Comparison of ENCODE assay signal across 13 cellular contexts in the genomic region with DNA sequence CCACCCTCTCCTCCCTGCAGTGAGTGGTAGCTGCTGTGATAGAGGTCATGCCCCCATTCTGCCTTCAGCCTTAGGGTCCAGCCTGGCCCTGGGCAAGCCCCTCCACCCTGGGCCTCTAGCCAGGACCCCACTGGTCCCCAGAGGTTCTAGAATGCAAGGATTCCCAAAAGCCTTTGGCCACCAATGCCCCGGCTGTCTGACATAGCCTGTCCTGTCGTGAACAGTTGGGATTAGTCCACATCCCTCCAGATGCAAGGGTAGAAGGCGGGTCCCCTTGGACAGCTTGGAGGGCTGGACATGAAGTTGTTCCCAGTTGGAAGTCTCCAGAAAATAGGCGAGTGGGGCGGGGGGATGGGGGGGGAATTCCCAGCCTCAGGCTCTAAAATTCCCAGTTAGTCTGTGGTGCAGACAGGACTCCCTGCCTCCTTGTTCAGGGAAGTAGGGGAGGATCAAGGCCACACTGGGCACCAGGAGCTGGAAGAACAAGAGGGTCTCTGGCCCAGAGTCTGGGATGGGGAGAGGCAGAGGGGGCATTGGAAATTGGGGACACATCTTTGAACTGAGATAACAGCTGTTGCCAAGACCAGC. TPM values are rescaled to one million over a fixed set of nuclear protein-coding genes. Genes with fewer than 3 reads are reported as not detected.
DNase-seq lines count a peak whose midpoint lies in the region; ATAC-seq, FAIRE-seq and TF ChIP-seq lines count a peak whose summit lies in the region.
"Had no signal": no experiment of that assay in that cellular context is flagged by ENCODE, and none has a peak within 500 bp of the region (broad histone marks: within the 10 kb centered on the region; RNA-seq: fewer than 3 reads in every experiment).

No MANE protein-coding gene starts in this region.

- POLR2A ChIA-PET in CD8-positive, alpha-beta T cell (lab: Charles Lee), result no interaction called here

- no peak overlapping the region for H3K27ac ChIP-seq in CD4-positive, CD25-positive, alpha-beta regulatory T cell (ENCODE audit: insufficient read depth, low read length, poor library complexity, severe bottlenecking)
- H3K27ac ChIP-seq in CD8-positive, alpha-beta T cell (ENCODE audit: low read depth, low read length), result no peak overlapping the region
- no peak overlapping the region for H3K27ac ChIP-seq in kidney (ENCODE audit: low read depth in 2 of 2, low read length in 2 of 2)
- no peak overlapping the region for H3K27ac ChIP-seq in gastroesophageal sphincter
- H3K27ac ChIP-seq: transverse colon had no signal

- no peak overlapping the region for H3K4me3 ChIP-seq in CD4-positive, CD25-positive, alpha-beta regulatory T cell (ENCODE audit: low read depth, low read length)
- H3K4me3 ChIP-seq in CD8-positive, alpha-beta T cell (ENCODE audit: low read depth, low read length), result no peak overlapping the region
- H3K4me3 ChIP-seq in kidney (ENCODE audit: low read length in 2 of 2) (no peak overlapping the region), gastroesophageal sphincter (no peak overlapping the region)
- H3K4me3 ChIP-seq: transverse colon had no signal

- H3K9ac ChIP-seq in kidney (ENCODE audit: low read length in 2 of 2), result no peak overlapping the region

- H3K9me3 ChIP-seq in CD4-positive, CD25-positive, alpha-beta regulatory T cell (ENCODE audit: control insufficient read depth in 2 of 2, low read length in 2 of 2), result no peaks in the 10 kb centered on the region
- no peaks in the 10 kb centered on the region for H3K9me3 ChIP-seq in CD8-positive, alpha-beta T cell (ENCODE audit: low read length)
- H3K9me3 ChIP-seq in kidney (ENCODE audit: control insufficient read depth in 1 of 2, low read length in 2 of 2) (no peaks in the 10 kb centered on the region), gastroesophageal sphincter (no peaks in the 10 kb centered on the region)
- H3K9me3 ChIP-seq: transverse colon had no signal

- TF ChIP-seq CTCF in CD8-positive, alpha-beta T cell (IDR thresholded peaks at IDR 0.05), result no peak
- TF ChIP-seq CTCF in kidney (IDR thresholded peaks at IDR 0.05; ENCODE audit: borderline replicate concordance, extremely low read depth, insufficient read depth) (no peak), gastroesophageal sphincter (IDR thresholded peaks at IDR 0.05) (no peak)

- H3K4me1 ChIP-seq in CD4-positive, CD25-positive, alpha-beta regulatory T cell (ENCODE audit: control insufficient read depth, insufficient read depth, low read length, poor library complexity, severe bottlenecking), result peaks cover 43% of the 10 kb centered on the region
- H3K4me1 ChIP-seq in CD8-positive, alpha-beta T cell (ENCODE audit: insufficient read depth, low read length), result peaks cover 30% of the 10 kb centered on the region
- H3K4me1 ChIP-seq in kidney (ENCODE audit: control insufficient read depth in 1 of 2, insufficient read depth in 1 of 2, low read depth in 1 of 2, low read length in 2 of 2) (peaks cover 0 to 11% of the 10 kb centered on the region in 2 donors), gastroesophageal sphincter (peaks cover 0 to 39% (median 16%) of the 10 kb centered on the region in 3 donors)

- H3K36me3 ChIP-seq in CD4-positive, CD25-positive, alpha-beta regulatory T cell (ENCODE audit: control insufficient read depth, insufficient read depth, low read length), result no peaks in the 10 kb centered on the region
- no peaks in the 10 kb centered on the region for H3K36me3 ChIP-seq in CD8-positive, alpha-beta T cell (ENCODE audit: insufficient read depth, low read length)
- H3K36me3 ChIP-seq in kidney (ENCODE audit: control insufficient read depth in 1 of 2, insufficient read depth in 2 of 2, low read length in 2 of 2), result no peaks in the 10 kb centered on the region
- H3K36me3 ChIP-seq in gastroesophageal sphincter, result peaks cover 0 to 14% of the 10 kb centered on the region in 2 donors
- H3K36me3 ChIP-seq: transverse colon had no signal

- no peak for FAIRE-seq in kidney (lab: Jason Lieb, UNC)
- FAIRE-seq: G401.6 had no signal

- peaks cover 0 to 36% (median 18%) of the 10 kb centered on the region in 4 donors for H3K4me1 Mint-ChIP-seq in CD4-positive, CD25-positive, alpha-beta regulatory T cell
- peaks cover 30% of the 10 kb centered on the region for H3K4me1 Mint-ChIP-seq in CD8-positive, alpha-beta T cell (ENCODE audit: low read depth)
- H3K4me1 Mint-ChIP-seq in activated T-helper 17 cell treated with anti-CD3 and anti-CD28 coated beads, Interleukin-2, amount 50 U/mL, for 72 hours, result peaks cover 12% of the 10 kb centered on the region
- peaks cover 28 to 33% (median 30%) of the 10 kb centered on the region in 3 donors for H3K4me1 Mint-ChIP-seq in naive B cell

- peak overlapping the region; percentile 70 to 86 (median 85) for H3K4me3 Mint-ChIP-seq in CD4-positive, CD25-positive, alpha-beta regulatory T cell
- H3K4me3 Mint-ChIP-seq in CD8-positive, alpha-beta T cell, result peak overlapping the region; percentile 72
- peak overlapping the region; percentile 51 for H3K4me3 Mint-ChIP-seq in activated T-helper 17 cell treated with anti-CD3 and anti-CD28 coated beads, Interleukin-2, amount 50 U/mL, for 72 hours
- peak overlapping the region; percentile 59 to 88 (median 76) for H3K4me3 Mint-ChIP-seq in naive B cell

- peak overlapping the region in 2 of 3 donors; percentile 56 to 92 for H3K27ac Mint-ChIP-seq in CD4-positive, CD25-positive, alpha-beta regulatory T cell
- peak overlapping the region; percentile 83 for H3K27ac Mint-ChIP-seq in CD8-positive, alpha-beta T cell
- H3K27ac Mint-ChIP-seq in activated T-helper 17 cell treated with anti-CD3 and anti-CD28 coated beads, Interleukin-2, amount 50 U/mL, for 72 hours, result no peak overlapping the region
- peak overlapping the region in 5 of 6 donors; percentile 58 to 95 (median 87) for H3K27ac Mint-ChIP-seq in naive B cell

- intact Hi-C loops in CD8-positive, alpha-beta T cell (cut with DNase I, micrococcal nuclease), result loop anchor here in 1 of 2 experiments (5.0 kb wide), 1 partner anchor 335 kb away; no protein-coding TSS in a partner anchor
- intact Hi-C loops in kidney (cut with DNase I), result loop anchor here (10.0 kb wide), 1 partner anchor 83 kb away; no protein-coding TSS in a partner anchor

- no peak for ATAC-seq in CD4-positive, CD25-positive, alpha-beta regulatory T cell (ENCODE audit: low read depth in 2 of 2)
- ATAC-seq in CD8-positive, alpha-beta T cell, result no peak
- ATAC-seq in activated T-helper 17 cell treated with anti-CD3 and anti-CD28 coated beads, Interleukin-2, amount 50 U/mL, for 72 hours (replicated peaks), result no peak
- ATAC-seq in naive B cell (ENCODE audit: low read depth in 2 of 2) (no peak), gastroesophageal sphincter (no peak)

- H3K27me3 Mint-ChIP-seq in CD4-positive, CD25-positive, alpha-beta regulatory T cell, result peaks cover 5% of the 10 kb centered on the region
- no peaks in the 10 kb centered on the region for H3K27me3 Mint-ChIP-seq in CD8-positive, alpha-beta T cell (ENCODE audit: low read depth)
- H3K27me3 Mint-ChIP-seq in activated T-helper 17 cell treated with anti-CD3 and anti-CD28 coated beads, Interleukin-2, amount 50 U/mL, for 72 hours, result no peaks in the 10 kb centered on the region
- H3K27me3 Mint-ChIP-seq in naive B cell, result peaks cover 0 to 4% (median 0%) of the 10 kb centered on the region in 3 donors

- DNase-seq in CD4-positive, CD25-positive, alpha-beta regulatory T cell, result no peak
- DNase-seq in CD8-positive, alpha-beta T cell, result no peak
- DNase-seq in naive B cell (no peak), kidney glomerular epithelial cell (lab: John Stamatoyannopoulos, UW) (no peak), kidney (no peak)
- DNase-seq: activated CD4-positive, alpha-beta T cell treated with anti-CD3 and anti-CD28 coated beads for 1 hour; C1 segment of cervical spinal cord; NCI-H187 treated with DMSO at 0.1 percent for 48 hours; stimulated activated CD8-positive, alpha-beta memory T cell treated with anti-CD3 and anti-CD28 coated beads, Interleukin-4, amount 100 ng/mL, for 48 hours; transverse colon had no signal

- TF ChIP-seq EP300 in gastroesophageal sphincter (IDR thresholded peaks at IDR 0.05), result no peak

- H3K36me3 Mint-ChIP-seq in CD4-positive, CD25-positive, alpha-beta regulatory T cell, result no peaks in the 10 kb centered on the region
- H3K36me3 Mint-ChIP-seq in CD8-positive, alpha-beta T cell, result peaks cover 2% of the 10 kb centered on the region
- peaks cover 6% of the 10 kb centered on the region for H3K36me3 Mint-ChIP-seq in activated T-helper 17 cell treated with anti-CD3 and anti-CD28 coated beads, Interleukin-2, amount 50 U/mL, for 72 hours (ENCODE audit: low read depth)
- no peaks in the 10 kb centered on the region for H3K36me3 Mint-ChIP-seq in naive B cell

- no peak for TF ChIP-seq POLR2A in gastroesophageal sphincter (IDR thresholded peaks at IDR 0.05)

- 0 to 80% methylated on average over 1 of the region's 5 CpGs for WGBS in gastroesophageal sphincter (ENCODE audit: low coverage in 1 of 2), 2 donors

- H3K27me3 ChIP-seq in CD4-positive, CD25-positive, alpha-beta regulatory T cell (ENCODE audit: control insufficient read depth, insufficient read depth, low read length), result no peaks in the 10 kb centered on the region
- H3K27me3 ChIP-seq in CD8-positive, alpha-beta T cell (ENCODE audit: insufficient read depth, low read length), result no peaks in the 10 kb centered on the region
- peaks cover 44% of the 10 kb centered on the region for H3K27me3 ChIP-seq in gastroesophageal sphincter

- H3K9me3 Mint-ChIP-seq in CD4-positive, CD25-positive, alpha-beta regulatory T cell, result peaks cover 0 to 2% (median 0%) of the 10 kb centered on the region in 7 donors
- H3K9me3 Mint-ChIP-seq in CD8-positive, alpha-beta T cell, result no peaks in the 10 kb centered on the region
- no peaks in the 10 kb centered on the region for H3K9me3 Mint-ChIP-seq in activated T-helper 17 cell treated with anti-CD3 and anti-CD28 coated beads, Interleukin-2, amount 50 U/mL, for 72 hours
- H3K9me3 Mint-ChIP-seq in naive B cell, result no peaks in the 10 kb centered on the region

- CTCF ChIA-PET in CD8-positive, alpha-beta T cell (lab: Charles Lee), result interaction anchor here (0.8 to 3.5 kb wide), 19 partner anchors 10 to 152 kb away, joined by 3 to 26 read pairs (median 6); no protein-coding TSS in a partner anchor

RNA-seq across cellular contexts. Expression of a gene that starts 5.2 kb away (rescaled TPM):
- 31.2 TPM for total RNA-seq in CD4-positive, CD25-positive, alpha-beta regulatory T cell
- polyA plus RNA-seq in CD4-positive, CD25-positive, alpha-beta regulatory T cell, result 100 to 1,000 TPM in 1 of 4 donors, 10 to 100 TPM in 3; 88.4 to 101 (median 94.5) TPM
- 10 to 100 TPM; 15.9 to 17.2 TPM for total RNA-seq in CD8-positive, alpha-beta T cell
- 10 to 100 TPM; 25.9 to 47.8 TPM for total RNA-seq in activated T-helper 17 cell treated with anti-CD3 and anti-CD28 coated beads, Interleukin-2, amount 50 U/mL, for 72 hours
- polyA plus RNA-seq in naive B cell (ENCODE audit: low read depth in 6 of 6) (10 to 100 TPM; 43.9 to 79.9 (median 52.5) TPM), kidney (ENCODE audit: insufficient read depth, low read depth, low replicate concordance) (6.1 TPM)
- total RNA-seq in kidney (6.9 TPM), gastroesophageal sphincter (1 to 10 TPM; 1.9 to 5.7 (median 3.3) TPM)
